Comparison of ENCODE assay signal across 25 cellular contexts in the genomic region with DNA sequence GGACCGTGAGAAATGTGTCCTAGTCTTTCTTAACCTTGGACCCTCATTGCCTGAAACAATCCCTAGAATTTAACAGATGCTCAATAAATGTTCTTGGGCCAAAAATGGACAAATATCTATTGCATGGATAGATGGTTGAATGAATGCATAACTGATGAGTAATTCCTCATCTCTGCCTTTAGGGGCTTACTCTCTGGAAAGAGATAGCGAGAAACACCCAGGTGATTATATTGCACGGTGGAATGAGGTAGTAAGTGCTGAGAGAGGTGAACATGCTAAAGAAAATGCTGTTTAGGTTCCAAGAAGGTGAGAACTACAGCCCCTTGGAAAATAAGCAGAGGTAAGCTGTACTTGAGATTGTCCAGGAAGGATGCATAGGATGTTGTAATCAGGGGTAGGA.
"Had no signal": no experiment of that assay in that cellular context is flagged by ENCODE, and none has a peak within 500 bp of the region (broad histone marks: within the 10 kb centered on the region; RNA-seq: fewer than 3 reads in every experiment).

No MANE protein-coding gene starts in this region.

- FAIRE-seq: astrocyte, small intestine had no signal

- H3K4me1 Mint-ChIP-seq: activated naive CD8-positive, alpha-beta T cell treated with anti-CD3 and anti-CD28 coated beads for 36 hours; activated T-helper 17 cell treated with anti-CD3 and anti-CD28 coated beads, Interleukin-2, amount 50 U/mL, for 72 hours; naive thymus-derived CD8-positive, alpha-beta T cell; stimulated activated memory B cell treated with anti-CD40 and anti-IgM and Interleukin-4, amounts not matched to agents 10 μg/mL and 1 μg/mL and 100 μg/mL, for 72 hours had no signal

- H3K4me3 Mint-ChIP-seq: activated CD8-positive, alpha-beta T cell treated with anti-CD3 and anti-CD28 coated beads, Interleukin-2, amount 10 ng/mL, durations not matched to agents 7 days and 5 days; activated naive CD8-positive, alpha-beta T cell treated with anti-CD3 and anti-CD28 coated beads for 36 hours; activated T-helper 17 cell treated with anti-CD3 and anti-CD28 coated beads, Interleukin-2, amount 50 U/mL, for 72 hours; immature natural killer cell; mesothelial cell of epicardium; naive thymus-derived CD8-positive, alpha-beta T cell; stimulated activated memory B cell treated with anti-CD40 and anti-IgM and Interleukin-4, amounts not matched to agents 10 μg/mL and 1 μg/mL and 100 μg/mL, for 72 hours had no signal

- H3K27ac Mint-ChIP-seq: activated CD8-positive, alpha-beta T cell treated with anti-CD3 and anti-CD28 coated beads, Interleukin-2, amount 10 ng/mL, durations not matched to agents 7 days and 5 days; activated naive CD8-positive, alpha-beta T cell treated with anti-CD3 and anti-CD28 coated beads for 36 hours; activated T-helper 17 cell treated with anti-CD3 and anti-CD28 coated beads, Interleukin-2, amount 50 U/mL, for 72 hours; immature natural killer cell; mesothelial cell of epicardium; naive thymus-derived CD8-positive, alpha-beta T cell; stimulated activated memory B cell treated with anti-CD40 and anti-IgM and Interleukin-4, amounts not matched to agents 10 μg/mL and 1 μg/mL and 100 μg/mL, for 72 hours had no signal

- ATAC-seq: activated CD8-positive, alpha-beta T cell treated with anti-CD3 and anti-CD28 coated beads, Interleukin-2, amount 10 ng/mL, durations not matched to agents 7 days and 5 days; activated T-helper 17 cell treated with anti-CD3 and anti-CD28 coated beads, Interleukin-2, amount 50 U/mL, for 72 hours; left lung; naive thymus-derived CD8-positive, alpha-beta T cell; sciatic nerve; stimulated activated memory B cell treated with anti-CD40 and anti-IgM and Interleukin-4, amounts not matched to agents 10 μg/mL and 1 μg/mL and 100 μg/mL, for 72 hours had no signal

- H3K4me3 ChIP-seq: breast epithelium, hepatocyte, left lung, lung, stomach, suprapubic skin, tibial nerve, uterus had no signal

- DNase-seq: activated CD4-positive, alpha-beta T cell treated with anti-CD3 and anti-CD28 coated beads, Interleukin-2, amount 50 U/mL, for 1 hour; activated CD4-positive, CD25-positive, alpha-beta regulatory T cell treated with anti-CD3 and anti-CD28 coated beads, Interleukin-2, amount 50 U/mL, for 72 hours; activated CD8-positive, alpha-beta T cell treated with anti-CD3 and anti-CD28 coated beads, Interleukin-2, amount 10 ng/mL, durations not matched to agents 7 days and 5 days; activated naive CD4-positive, alpha-beta T cell treated with Interleukin-2 at 50 U/mL for 16 hours; activated naive CD8-positive, alpha-beta T cell treated with anti-CD3 and anti-CD28 coated beads for 36 hours; activated T-cell treated with anti-CD3 and anti-CD28 coated beads, Interleukin-2, amount 50 U/mL, for 1 hour; cortex of kidney; immature natural killer cell; kidney glomerular epithelial cell; left lung; naive thymus-derived CD8-positive, alpha-beta T cell; small intestine; stimulated activated CD4-positive, alpha-beta T cell treated with anti-CD3 and anti-CD28 coated beads, Interleukin-2, amount 100 ng/mL, for 24 hours; stomach; uterus had no signal

- H3K36me3 Mint-ChIP-seq: activated naive CD8-positive, alpha-beta T cell treated with anti-CD3 and anti-CD28 coated beads for 36 hours; immature natural killer cell; naive thymus-derived CD8-positive, alpha-beta T cell; stimulated activated memory B cell treated with anti-CD40 and anti-IgM and Interleukin-4, amounts not matched to agents 10 μg/mL and 1 μg/mL and 100 μg/mL, for 72 hours had no signal

- H3K9me3 Mint-ChIP-seq: activated naive CD8-positive, alpha-beta T cell treated with anti-CD3 and anti-CD28 coated beads for 36 hours; activated T-helper 17 cell treated with anti-CD3 and anti-CD28 coated beads, Interleukin-2, amount 50 U/mL, for 72 hours; naive thymus-derived CD8-positive, alpha-beta T cell; stimulated activated memory B cell treated with anti-CD40 and anti-IgM and Interleukin-4, amounts not matched to agents 10 μg/mL and 1 μg/mL and 100 μg/mL, for 72 hours had no signal
